ENCODE assay signal across 25 cellular contexts in the genomic region with DNA sequence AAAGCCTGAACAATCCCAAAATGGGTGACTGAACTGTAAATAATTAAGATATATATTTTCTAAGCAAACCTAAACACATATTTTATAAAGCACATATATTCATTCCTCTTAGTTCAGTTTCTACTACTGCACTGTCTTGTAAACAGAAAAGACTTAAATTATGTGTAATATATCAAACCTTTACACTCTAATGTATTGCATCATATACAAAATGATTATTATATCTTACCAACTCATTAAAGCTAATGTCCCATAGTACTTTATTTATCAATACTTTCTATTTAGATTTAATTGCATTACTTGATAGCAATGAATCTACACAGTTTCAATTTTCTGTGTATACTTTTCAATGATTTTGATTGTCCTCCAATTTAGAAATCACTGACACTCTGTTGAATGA. TPM values are rescaled to one million over a fixed set of nuclear protein-coding genes. Genes with fewer than 3 reads are reported as not detected.
DNase-seq lines count a peak whose midpoint lies in the region; ATAC-seq, FAIRE-seq and TF ChIP-seq lines count a peak whose summit lies in the region.
"Had no signal": no experiment of that assay in that cellular context is flagged by ENCODE, and none has a peak within 500 bp of the region (broad histone marks: within the 10 kb centered on the region; RNA-seq: fewer than 3 reads in every experiment).

No MANE protein-coding gene starts in this region.

- H3K9me3 ChIP-seq in IMR-90 (ENCODE audit: control insufficient read depth, insufficient read depth, low read length): no peaks in the 10 kb centered on the region
- no peaks in the 10 kb centered on the region for H3K9me3 ChIP-seq in K562 (replicated peaks; ENCODE audit: control insufficient read depth, insufficient read depth, low read depth, low read length)
- H3K9me3 ChIP-seq in tibial artery: no peaks in the 10 kb centered on the region
- H3K9me3 ChIP-seq: BE2C, BLaER1 had no signal

- no TSS peak for BruUV-seq in IMR-90 (replicated peaks; lab: Mats Ljungman, UMichigan)
- no TSS peak for BruUV-seq in K562 (replicated peaks; lab: Mats Ljungman, UMichigan)

- TF ChIP-seq RAD21 in IMR-90 (IDR thresholded peaks at IDR 0.05; ENCODE audit: low read length) (no peak), K562 (CRISPR knock-in tag; conservative IDR thresholded peaks at IDR 0.05 in 1 of 2, IDR thresholded peaks at IDR 0.05 in 1 of 2) (no peak)

- no peak overlapping the region for H3K27ac Mint-ChIP-seq in activated naive CD8-positive, alpha-beta T cell treated with anti-CD3 and anti-CD28 coated beads for 36 hours
- H3K27ac Mint-ChIP-seq: CD14-positive monocyte; CD4-positive, CD25-positive, alpha-beta regulatory T cell had no signal

- H4K20me1 ChIP-seq in IMR-90 (ENCODE audit: insufficient read depth, low read length) (no peaks in the 10 kb centered on the region), K562 (replicated peaks; ENCODE audit: control insufficient read depth, insufficient read depth, low read length) (no peaks in the 10 kb centered on the region)
- H4K20me1 ChIP-seq: BLaER1 had no signal

- dilution Hi-C loops in IMR-90 (cut with HindIII; ENCODE audit: low sequenced_read_pairs, unreplicated experiment): no loop called here

- H2BK5ac ChIP-seq in IMR-90 (ENCODE audit: low read depth, low read length, poor library complexity, severe bottlenecking): no peak overlapping the region

- no peaks in the 10 kb centered on the region for H3K36me3 ChIP-seq in IMR-90 (ENCODE audit: control insufficient read depth, insufficient read depth, low read length)
- peaks cover 6% of the 10 kb centered on the region; the same call in 2 of the 3 replicates for H3K36me3 ChIP-seq in K562 (ENCODE audit: control insufficient read depth, insufficient read depth, low read length)
- H3K36me3 ChIP-seq in tibial artery: peaks cover 0 to 3% (median 0%) of the 10 kb centered on the region in 3 donors
- H3K36me3 ChIP-seq: BLaER1 had no signal

- no peaks in the 10 kb centered on the region for H3K4me1 Mint-ChIP-seq in activated naive CD8-positive, alpha-beta T cell treated with anti-CD3 and anti-CD28 coated beads for 36 hours
- H3K4me1 Mint-ChIP-seq: CD14-positive monocyte had no signal

- H3K4me3 ChIP-seq in IMR-90 (ENCODE audit: insufficient read depth, low read depth, low read length) (no peak overlapping the region), K562 (no peak overlapping the region), tibial artery (no peak overlapping the region)
- H3K4me3 ChIP-seq: BLaER1, GM12878 had no signal

- no peak overlapping the region for H3K23ac ChIP-seq in IMR-90 (ENCODE audit: low read depth, low read length)

- no peak overlapping the region for H2AK5ac ChIP-seq in IMR-90 (ENCODE audit: low read depth, low read length)

- CTCF ChIA-PET in IMR-90 (lab: Yijun Ruan, JAX) (no interaction called here), K562 (lab: Yijun Ruan, JAX; ENCODE audit: low intra/inter-chr PET ratio) (no interaction called here)

- no peak overlapping the region for H3K14ac ChIP-seq in IMR-90 (replicated peaks; ENCODE audit: low read depth, low read length)

- ATAC-seq in IMR-90 (ENCODE audit: low read depth): no peak
- no peak for ATAC-seq in K562
- ATAC-seq: GM12878 had no signal

- H4K91ac ChIP-seq in IMR-90 (ENCODE audit: insufficient read depth, low read depth, low read length): no peak overlapping the region

- in situ Hi-C loops in IMR-90 (cut with MboI; ENCODE audit: low sequenced_read_pairs): no loop called here
- in situ Hi-C loops in K562 (cut with MboI): no loop called here

- no peak overlapping the region for H2BK20ac ChIP-seq in IMR-90 (ENCODE audit: low read depth, low read length)

- H3K9me3 Mint-ChIP-seq in activated naive CD8-positive, alpha-beta T cell treated with anti-CD3 and anti-CD28 coated beads for 36 hours: no peaks in the 10 kb centered on the region
- H3K9me3 Mint-ChIP-seq: CD14-positive monocyte; CD4-positive, alpha-beta memory T cell; CD4-positive, CD25-positive, alpha-beta regulatory T cell; CD8-positive, alpha-beta memory T cell had no signal

- H2BK120ac ChIP-seq in IMR-90 (ENCODE audit: low read depth, low read length): no peak overlapping the region

- H3K4me2 ChIP-seq in IMR-90 (ENCODE audit: low read depth, low read length) (no peak overlapping the region), K562 (ENCODE audit: insufficient read depth, low read length) (no peak overlapping the region)
- H3K4me2 ChIP-seq: BLaER1 had no signal

- H3K9me1 ChIP-seq in IMR-90 (ENCODE audit: insufficient read depth, low read length): no peaks in the 10 kb centered on the region
- no peaks in the 10 kb centered on the region for H3K9me1 ChIP-seq in K562 (ENCODE audit: control insufficient read depth, insufficient read depth, low read length)

- H3K27me3 Mint-ChIP-seq in activated naive CD8-positive, alpha-beta T cell treated with anti-CD3 and anti-CD28 coated beads for 36 hours: no peaks in the 10 kb centered on the region
- H3K27me3 Mint-ChIP-seq: CD4-positive, alpha-beta memory T cell; CD4-positive, CD25-positive, alpha-beta regulatory T cell; CD8-positive, alpha-beta memory T cell had no signal

- H3K27me3 ChIP-seq in IMR-90 (ENCODE audit: control insufficient read depth, insufficient read depth, low read length) (no peaks in the 10 kb centered on the region), K562 (ENCODE audit: control insufficient read depth in 2 of 2, insufficient read depth in 2 of 2, low read length in 2 of 2) (no peaks in the 10 kb centered on the region), tibial artery (no peaks in the 10 kb centered on the region)
- H3K27me3 ChIP-seq: BE2C, BLaER1 had no signal

- POLR2A ChIA-PET in IMR-90 (lab: Charles Lee; ENCODE audit: unreplicated experiment): no interaction called here
- POLR2A ChIA-PET in K562 (lab: Yijun Ruan, JAX): no interaction called here

- TF ChIP-seq CTCF in IMR-90 (conservative IDR thresholded peaks at IDR 0.05; ENCODE audit: low read depth, low read length): no peak
- TF ChIP-seq CTCF in K562 (IDR thresholded peaks at IDR 0.05 in 2 of 3, conservative IDR thresholded peaks at IDR 0.05 in 1 of 3; ENCODE audit: insufficient read depth in 2 of 3, low read depth in 1 of 3, low read length in 3 of 3): no peak
- TF ChIP-seq CTCF in tibial artery (IDR thresholded peaks at IDR 0.05): no peak

- FAIRE-seq in TTC549 (lab: Jason Lieb, UNC) (peak; percentile 66), K562 (lab: Jason Lieb, UNC) (no peak)
- FAIRE-seq: GM12878, GM12892, GM18507 had no signal

- H3K18ac ChIP-seq in IMR-90 (ENCODE audit: low read depth, low read length): no peak overlapping the region

- peaks cover 9% of the 10 kb centered on the region for H3K36me3 Mint-ChIP-seq in activated naive CD8-positive, alpha-beta T cell treated with anti-CD3 and anti-CD28 coated beads for 36 hours

- H3K79me2 ChIP-seq in K562 (ENCODE audit: control insufficient read depth, insufficient read depth, low read length): no peaks in the 10 kb centered on the region

- no peaks in the 10 kb centered on the region for H3K4me1 ChIP-seq in IMR-90 (ENCODE audit: control insufficient read depth, insufficient read depth, low read length)
- no peaks in the 10 kb centered on the region for H3K4me1 ChIP-seq in K562 (replicated peaks in 1 of 2; ENCODE audit: control insufficient read depth in 2 of 2, insufficient read depth in 2 of 2, low read length in 2 of 2)
- no peaks in the 10 kb centered on the region for H3K4me1 ChIP-seq in tibial artery
- H3K4me1 ChIP-seq: BLaER1 had no signal

- H2AFZ ChIP-seq in IMR-90 (replicated peaks; ENCODE audit: low read length, poor library complexity): no peak overlapping the region
- H2AFZ ChIP-seq in K562 (ENCODE audit: low read depth, low read length): no peak overlapping the region

- DNase-seq in IMR-90 (no peak), K562 (ENCODE audit: extremely low read depth in 1 of 4, low spot score in 3 of 4) (no peak), tibial artery (no peak)
- DNase-seq in activated naive CD8-positive, alpha-beta T cell treated with anti-CD3 and anti-CD28 coated beads for 36 hours: no peak
- DNase-seq: 8988T; ACHN; BE2C; C1 segment of cervical spinal cord; CD4-positive, alpha-beta memory T cell; CD4-positive, CD25-positive, alpha-beta regulatory T cell; CD8-positive, alpha-beta memory T cell; COR-L47; DMS 273 treated with DMSO at 0.1 percent for 48 hours; DMS153; DMS53; DMS79; DND-41; EL; GDM1 had no signal

- no peak overlapping the region for H4K8ac ChIP-seq in IMR-90 (ENCODE audit: low read depth in 2 of 2, low read length in 2 of 2)

- H3K27ac ChIP-seq in IMR-90 (ENCODE audit: insufficient read depth, low read length) (no peak overlapping the region), K562 (ENCODE audit: extremely low read depth, low read depth, low read length) (no peak overlapping the region), tibial artery (no peak overlapping the region)
- H3K27ac ChIP-seq: BLaER1 had no signal

- TF ChIP-seq POLR2A in IMR-90 (IDR thresholded peaks at IDR 0.05; ENCODE audit: low read depth, low read length) (no peak), K562 (conservative IDR thresholded peaks at IDR 0.05) (no peak)

- H3K9ac ChIP-seq in IMR-90 (ENCODE audit: low read depth, low read length): no peak overlapping the region
- H3K9ac ChIP-seq in K562 (ENCODE audit: insufficient read depth in 1 of 2, low read depth in 2 of 2, low read length in 2 of 2): no peak overlapping the region
- H3K9ac ChIP-seq: BLaER1 had no signal

- no peaks in the 10 kb centered on the region; a peak in 1 of 4 replicates for H3K79me1 ChIP-seq in IMR-90 (ENCODE audit: low read depth in 1 of 2, low read length in 2 of 2)

- no peak overlapping the region for H4K5ac ChIP-seq in IMR-90 (ENCODE audit: low read depth, low read length)

- H2BK15ac ChIP-seq in IMR-90 (ENCODE audit: low read depth, low read length): no peak overlapping the region

- intact Hi-C loops in IMR-90 (cut with micrococcal nuclease): no loop called here
- intact Hi-C loops in K562 (cut with micrococcal nuclease): no loop called here
- intact Hi-C loops in tibial artery (cut with DNase I; ENCODE audit: low total_unique reads): no loop called here

- no peak overlapping the region for H3K56ac ChIP-seq in IMR-90 (ENCODE audit: extremely low read depth, insufficient read depth, low read length)

- no peak overlapping the region for H2AK9ac ChIP-seq in IMR-90 (replicated peaks; ENCODE audit: low read depth, low read length, poor library complexity)

- no peak overlapping the region for H3K4ac ChIP-seq in IMR-90 (ENCODE audit: low read depth, low read length)

- no peak for TF ChIP-seq EP300 in K562 (IDR thresholded peaks at IDR 0.05; ENCODE audit: low read length)

- no peak overlapping the region for H3K4me3 Mint-ChIP-seq in activated naive CD8-positive, alpha-beta T cell treated with anti-CD3 and anti-CD28 coated beads for 36 hours
- H3K4me3 Mint-ChIP-seq: CD14-positive monocyte; CD4-positive, alpha-beta memory T cell; CD4-positive, CD25-positive, alpha-beta regulatory T cell; CD8-positive, alpha-beta memory T cell had no signal

RNA-seq across cellular contexts. Expression of a gene that starts 26.5 kb away (rescaled TPM):
- 21.3 and 36.1 TPM in 2 replicates for total RNA-seq in IMR-90 (2012; rRNA removed)
- polyA plus RNA-seq in IMR-90 (2012; rRNA removed): 19.0 and 22.7 TPM in 2 replicates
- 4.8 and 11.2 TPM in 2 replicates for polyA plus RNA-seq in IMR-90 (2012; cell fraction: cytosol; rRNA removed)
- 3.0 and 25.7 TPM in 2 replicates for polyA plus RNA-seq in IMR-90 (2012; cell fraction: nucleus; rRNA removed; ENCODE audit: low replicate concordance)
- total RNA-seq in K562 (2011; cell fraction: chromatin; rRNA removed; ENCODE audit: low replicate concordance): 38.1 and 70.8 TPM in 2 replicates
- total RNA-seq in K562 (2011; cell fraction: nucleolus; rRNA removed): 27.5 and 34.0 TPM in 2 replicates
- 49.3 and 65.3 TPM in 2 replicates for total RNA-seq in K562 (2011; cell fraction: nucleoplasm; rRNA removed)
- total RNA-seq in K562 (2014; rRNA removed): 10.9 and 14.0 TPM in 2 replicates
- 27.1 and 28.9 TPM in 2 replicates for total RNA-seq in K562 (2014; rRNA removed; fragmentation: Illumina TruSeq; extraction: Trizol)
- total RNA-seq in K562 (2015; rRNA removed; fragmentation: Illumina TruSeq; extraction: Trizol): 16.9 and 17.3 TPM in 2 replicates
- total RNA-seq in K562 (2021): 22.9 TPM in 2 replicates
- 74.6 and 77.6 TPM in 2 replicates for polyA plus RNA-seq in K562 (2011; rRNA removed)
- polyA plus RNA-seq in K562 (2011; cell fraction: cytosol; rRNA removed): 13.9 and 37.9 TPM in 2 replicates
- polyA plus RNA-seq in K562 (2011; cell fraction: nucleus; rRNA removed): 37.5 and 52.6 TPM in 2 replicates
- 23.5 and 26.5 TPM in 2 replicates for polyA plus RNA-seq in K562 (2012)
- polyA plus RNA-seq in K562 (2014; fragmentation: Illumina TruSeq; extraction: Trizol): 23.5 and 24.2 TPM in 2 replicates
- 10 to 100 TPM; 82.3 to 83.9 TPM for polyA plus RNA-seq in K562 (2014; fragmentation: Nextera tagmentation; extraction: Ambion mirVana)
- polyA plus RNA-seq in K562 (2014; rRNA removed): 21.9 and 33.0 TPM in 2 replicates
- 36.3 and 37.4 TPM in 2 replicates for polyA minus RNA-seq in K562 (2011; rRNA and poly(A)+ RNA removed)
- 12.1 and 13.9 TPM in 2 replicates for polyA minus RNA-seq in K562 (2011; cell fraction: cytosol; rRNA and poly(A)+ RNA removed)
- polyA minus RNA-seq in K562 (2011; cell fraction: nucleus; rRNA and poly(A)+ RNA removed): 37.8 and 57.2 TPM in 2 replicates
- 10 to 100 TPM; 20.9 TPM for total RNA-seq in activated naive CD8-positive, alpha-beta T cell treated with anti-CD3 and anti-CD28 coated beads for 36 hours

RNA-seq across cellular contexts. Expression of a gene that starts 26.7 kb away (rescaled TPM):
- total RNA-seq in IMR-90 (2012; rRNA removed) (4.5 and 18.3 TPM in 2 replicates), K562 (2014; rRNA removed) (5.6 and 6.9 TPM in 2 replicates), K562 (2014; rRNA removed; fragmentation: Illumina TruSeq; extraction: Trizol) (15.7 and 17.5 TPM in 2 replicates), K562 (2015; rRNA removed; fragmentation: Illumina TruSeq; extraction: Trizol) (8.3 and 10.5 TPM in 2 replicates), K562 (2021) (11.6 and 12.0 TPM in 2 replicates)
- polyA plus RNA-seq in IMR-90 (2012; rRNA removed) (5.1 and 6.3 TPM in 2 replicates), K562 (2011; rRNA removed) (9.7 and 13.6 TPM in 2 replicates), K562 (2014; fragmentation: Illumina TruSeq; extraction: Trizol) (11.9 and 12.8 TPM in 2 replicates), K562 (2014; fragmentation: Nextera tagmentation; extraction: Ambion mirVana) (10 to 100 TPM; 29.1 to 33.9 TPM), K562 (2014; rRNA removed) (10.2 and 11.1 TPM in 2 replicates)
- polyA plus RNA-seq in IMR-90 (2012; cell fraction: cytosol; rRNA removed): 0.53 and 0.99 TPM in 2 replicates
- polyA plus RNA-seq in IMR-90 (2012; cell fraction: nucleus; rRNA removed; ENCODE audit: low replicate concordance): 0.17 and 2.4 TPM in 2 replicates
- total RNA-seq in K562 (2011; cell fraction: chromatin; rRNA removed; ENCODE audit: low replicate concordance): 5.1 and 13.1 TPM in 2 replicates
- total RNA-seq in K562 (2011; cell fraction: nucleolus; rRNA removed): 2.9 and 3.3 TPM in 2 replicates
- total RNA-seq in K562 (2011; cell fraction: nucleoplasm; rRNA removed): 8.1 and 16.0 TPM in 2 replicates
- polyA plus RNA-seq in K562 (2011; cell fraction: cytosol; rRNA removed): 1.6 and 4.8 TPM in 2 replicates
- 1.6 and 2.6 TPM in 2 replicates for polyA plus RNA-seq in K562 (2011; cell fraction: nucleus; rRNA removed)
- 12.3 and 19.7 TPM in 2 replicates for polyA plus RNA-seq in K562 (2012)
- 8.3 and 9.6 TPM in 2 replicates for polyA minus RNA-seq in K562 (2011; rRNA and poly(A)+ RNA removed)
- 2.6 and 5.5 TPM in 2 replicates for polyA minus RNA-seq in K562 (2011; cell fraction: cytosol; rRNA and poly(A)+ RNA removed)
- 4.3 and 6.3 TPM in 2 replicates for polyA minus RNA-seq in K562 (2011; cell fraction: nucleus; rRNA and poly(A)+ RNA removed)
- total RNA-seq in activated naive CD8-positive, alpha-beta T cell treated with anti-CD3 and anti-CD28 coated beads for 36 hours: 1 to 10 TPM; 7.7 to 8.1 TPM

RNA-seq across cellular contexts. Expression of a gene that starts 47.9 kb away (rescaled TPM):
- total RNA-seq in IMR-90 (2012; rRNA removed) (4.4 and 4.8 TPM in 2 replicates), K562 (2014; rRNA removed) (8.4 and 9.2 TPM in 2 replicates), K562 (2014; rRNA removed; fragmentation: Illumina TruSeq; extraction: Trizol) (10.2 and 10.3 TPM in 2 replicates), K562 (2015; rRNA removed; fragmentation: Illumina TruSeq; extraction: Trizol) (8.8 and 10.0 TPM in 2 replicates), K562 (2021) (9.7 and 11.5 TPM in 2 replicates)
- polyA plus RNA-seq in IMR-90 (2012; rRNA removed) (4.0 and 5.3 TPM in 2 replicates), K562 (2011; rRNA removed) (8.5 and 11.3 TPM in 2 replicates), K562 (2014; fragmentation: Illumina TruSeq; extraction: Trizol) (8.2 and 11.9 TPM in 2 replicates), K562 (2014; fragmentation: Nextera tagmentation; extraction: Ambion mirVana) (1 to 10 TPM; 3.8 to 4.1 TPM), K562 (2014; rRNA removed) (5.4 and 7.7 TPM in 2 replicates)
- 2.1 and 2.3 TPM in 2 replicates for polyA plus RNA-seq in IMR-90 (2012; cell fraction: cytosol; rRNA removed)
- polyA plus RNA-seq in IMR-90 (2012; cell fraction: nucleus; rRNA removed; ENCODE audit: low replicate concordance): 1.1 and 2.4 TPM in 2 replicates
- total RNA-seq in K562 (2011; cell fraction: chromatin; rRNA removed; ENCODE audit: low replicate concordance): 9.3 and 14.4 TPM in 2 replicates
- total RNA-seq in K562 (2011; cell fraction: nucleolus; rRNA removed): 6.8 and 8.8 TPM in 2 replicates
- total RNA-seq in K562 (2011; cell fraction: nucleoplasm; rRNA removed): 9.9 and 10.0 TPM in 2 replicates
- polyA plus RNA-seq in K562 (2011; cell fraction: cytosol; rRNA removed): 6.7 and 7.3 TPM in 2 replicates
- polyA plus RNA-seq in K562 (2011; cell fraction: nucleus; rRNA removed): 6.3 and 8.2 TPM in 2 replicates
- 7.8 and 14.8 TPM in 2 replicates for polyA plus RNA-seq in K562 (2012)
- 10.0 and 11.0 TPM in 2 replicates for polyA minus RNA-seq in K562 (2011; rRNA and poly(A)+ RNA removed)
- 4.1 and 6.8 TPM in 2 replicates for polyA minus RNA-seq in K562 (2011; cell fraction: cytosol; rRNA and poly(A)+ RNA removed)
- polyA minus RNA-seq in K562 (2011; cell fraction: nucleus; rRNA and poly(A)+ RNA removed): 4.7 and 7.4 TPM in 2 replicates
- 1 to 10 TPM; 5.7 to 8.3 TPM for total RNA-seq in activated naive CD8-positive, alpha-beta T cell treated with anti-CD3 and anti-CD28 coated beads for 36 hours

RNA-seq across cellular contexts. Expression of a gene that starts 48.0 kb away (rescaled TPM):
- total RNA-seq in IMR-90 (2012; rRNA removed) (50.7 and 70.3 TPM in 2 replicates), K562 (2014; rRNA removed) (11.0 and 14.2 TPM in 2 replicates), K562 (2014; rRNA removed; fragmentation: Illumina TruSeq; extraction: Trizol) (19.7 and 23.0 TPM in 2 replicates), K562 (2015; rRNA removed; fragmentation: Illumina TruSeq; extraction: Trizol) (20.5 TPM in 2 replicates), K562 (2021) (17.9 and 20.1 TPM in 2 replicates)
- polyA plus RNA-seq in IMR-90 (2012; rRNA removed) (41.4 and 46.3 TPM in 2 replicates), K562 (2011; rRNA removed) (20.8 and 22.9 TPM in 2 replicates), K562 (2014; fragmentation: Illumina TruSeq; extraction: Trizol) (25.6 and 26.5 TPM in 2 replicates), K562 (2014; fragmentation: Nextera tagmentation; extraction: Ambion mirVana) (1 to 10 TPM; 7.6 to 8.2 TPM), K562 (2014; rRNA removed) (15.8 and 17.9 TPM in 2 replicates)
- polyA plus RNA-seq in IMR-90 (2012; cell fraction: cytosol; rRNA removed): 19.0 and 20.9 TPM in 2 replicates
- polyA plus RNA-seq in IMR-90 (2012; cell fraction: nucleus; rRNA removed; ENCODE audit: low replicate concordance): 37.4 and 90.3 TPM in 2 replicates
- 30.6 and 63.3 TPM in 2 replicates for total RNA-seq in K562 (2011; cell fraction: chromatin; rRNA removed; ENCODE audit: low replicate concordance)
- 18.5 and 24.9 TPM in 2 replicates for total RNA-seq in K562 (2011; cell fraction: nucleolus; rRNA removed)
- total RNA-seq in K562 (2011; cell fraction: nucleoplasm; rRNA removed): 38.8 and 65.0 TPM in 2 replicates
- polyA plus RNA-seq in K562 (2011; cell fraction: cytosol; rRNA removed): 9.4 and 13.8 TPM in 2 replicates
- 46.6 and 53.0 TPM in 2 replicates for polyA plus RNA-seq in K562 (2011; cell fraction: nucleus; rRNA removed)
- polyA plus RNA-seq in K562 (2012): 20.0 and 35.0 TPM in 2 replicates
- 16.6 and 19.7 TPM in 2 replicates for polyA minus RNA-seq in K562 (2011; rRNA and poly(A)+ RNA removed)
- 4.3 and 8.2 TPM in 2 replicates for polyA minus RNA-seq in K562 (2011; cell fraction: cytosol; rRNA and poly(A)+ RNA removed)
- polyA minus RNA-seq in K562 (2011; cell fraction: nucleus; rRNA and poly(A)+ RNA removed): 14.7 and 19.4 TPM in 2 replicates
- total RNA-seq in activated naive CD8-positive, alpha-beta T cell treated with anti-CD3 and anti-CD28 coated beads for 36 hours: 10 to 100 TPM; 15.0 to 15.7 TPM
